Comparison of ENCODE assay signal across 18 cellular contexts in genomic region chr22:40212126-40212525, GRCh38. TPM values are rescaled to one million over a fixed set of nuclear protein-coding genes. Genes with fewer than 3 reads are reported as not detected.
A peak's percentile ranks its signal among the peaks of the same experiment; 100 is the strongest.
DNase-seq lines count a peak whose midpoint lies in the region; ATAC-seq and TF ChIP-seq lines count a peak whose summit lies in the region.
"Had no signal": no experiment of that assay in that cellular context is flagged by ENCODE, and none has a peak within 500 bp of the region (broad histone marks: within the 10 kb centered on the region; RNA-seq: fewer than 3 reads in every experiment).

No MANE protein-coding gene starts in this region.

- H3K4me3 ChIP-seq in choroid plexus epithelial cell (ENCODE audit: low read depth, low read length) (no peak overlapping the region), spleen (no peak overlapping the region), tibial nerve (no peak overlapping the region)

- 26 to 74% (median 56%) methylated on average over 2 of the region's 2 CpGs for WGBS in spleen, 5 donors
- WGBS in tibial nerve, 2 donors: 7 to 9% methylated on average over 2 of the region's 2 CpGs

- TF ChIP-seq EP300 in tibial nerve (IDR thresholded peaks at IDR 0.05): no peak

- peak; percentile 44 for DNase-seq in choroid plexus epithelial cell (ENCODE audit: low read depth)
- DNase-seq in left lobe of liver (ENCODE audit: low spot score): peak; percentile 32
- DNase-seq in spleen: no peak
- DNase-seq in NCI-H1105 (lab: John Stamatoyannopoulos, UW): no peak
- DNase-seq in SIG-M5 treated with dmso at 0.1 percent for 504 hours (lab: John Stamatoyannopoulos, UW; ENCODE audit: unreplicated experiment): no peak
- no peak for DNase-seq in tibial nerve (ENCODE audit: low spot score in 2 of 2)
- no peak for DNase-seq in CD1c-positive myeloid dendritic cell (ENCODE audit: extremely low spot score)
- DNase-seq: activated CD4-positive, alpha-beta T cell treated with anti-CD3 and anti-CD28 coated beads for 4 hours; activated T-cell treated with anti-CD3 and anti-CD28 coated beads, Interleukin-2, amount 50 U/mL, for 72 hours; endodermal cell; GDM1; H7; hippocampal formation; midbrain; NCI-H1048; NCI-H446 treated with DMSO at 0.1 percent for 48 hours had no signal

- H3K27ac ChIP-seq in KOPT-K1 (ENCODE audit: low read depth, low read length, poor library complexity, severe bottlenecking) (peak overlapping the region; percentile 23), spleen (peak overlapping the region in 5 of 8 donors; percentile 11 to 77 (median 60)), tibial nerve (peak overlapping the region in 2 of 4 donors; percentile 24 to 58)

- TF ChIP-seq POLR2A in spleen (IDR thresholded peaks at IDR 0.05) (no peak), tibial nerve (IDR thresholded peaks at IDR 0.05) (no peak)

- ATAC-seq in left lobe of liver: peak; percentile 46
- ATAC-seq: activated T-cell treated with anti-CD3 and anti-CD28 coated beads, Interleukin-2, amount 50 U/mL, for 72 hours; Panc1 had no signal

- H3K9me3 ChIP-seq in KOPT-K1 (ENCODE audit: insufficient read depth, low read length, poor library complexity, severe bottlenecking) (no peaks in the 10 kb centered on the region), spleen (no peaks in the 10 kb centered on the region), tibial nerve (no peaks in the 10 kb centered on the region)

- H3K27me3 ChIP-seq in spleen (replicated peaks in 1 of 7) (no peaks in the 10 kb centered on the region), tibial nerve (no peaks in the 10 kb centered on the region)

- intact Hi-C loops in spleen (cut with DNase I; ENCODE audit: low total_unique reads): no loop called here

- no peak for TF ChIP-seq CTCF in choroid plexus epithelial cell (conservative IDR thresholded peaks at IDR 0.05; ENCODE audit: low read depth, low read length)
- no peak for TF ChIP-seq CTCF in spleen (IDR thresholded peaks at IDR 0.05 in 8 of 11, conservative IDR thresholded peaks at IDR 0.05 in 3 of 11)
- no peak for TF ChIP-seq CTCF in tibial nerve (IDR thresholded peaks at IDR 0.05)

- H3K4me1 ChIP-seq in spleen: peaks cover 54 to 92% (median 83%) of the 10 kb centered on the region in 6 donors
- H3K4me1 ChIP-seq in tibial nerve: peaks cover 0 to 74% (median 40%) of the 10 kb centered on the region in 4 donors

- H3K36me3 ChIP-seq in KOPT-K1 (ENCODE audit: insufficient read depth, low read length): no peaks in the 10 kb centered on the region
- peaks cover 0 to 1% (median 0%) of the 10 kb centered on the region in 6 donors for H3K36me3 ChIP-seq in spleen
- peaks cover 0 to 8% (median 0%) of the 10 kb centered on the region in 3 donors for H3K36me3 ChIP-seq in tibial nerve

RNA-seq across cellular contexts. Expression of gene TNRC6B, which starts 34.4 kb away (rescaled TPM):
- 29.0 TPM for total RNA-seq in left lobe of liver
- total RNA-seq in spleen: 100 to 1,000 TPM in 4 of 7 donors, 10 to 100 TPM in 3; 85.1 to 221 (median 103) TPM
- 10 to 100 TPM in 1 of 3 donors, 1 to 10 TPM in 2; 1.2 to 17.7 (median 1.7) TPM for polyA plus RNA-seq in spleen
- 10 to 100 TPM; 41.8 to 50.9 (median 47.8) TPM for total RNA-seq in tibial nerve

Comparison
In these comparisons a context has a peak if more than half of its experiments do, and no peak if none do; other contexts are left out.
1. DNase-seq: peak in choroid plexus epithelial cell (single experiment) and left lobe of liver (single experiment); none in spleen (single experiment), NCI-H1105 (single experiment), SIG-M5 treated with dmso at 0.1 percent for 504 hours (single experiment), tibial nerve (0 of 2) and CD1c-positive myeloid dendritic cell (single experiment).